ENCODE assay signal across 17 cellular contexts in the genomic region with DNA sequence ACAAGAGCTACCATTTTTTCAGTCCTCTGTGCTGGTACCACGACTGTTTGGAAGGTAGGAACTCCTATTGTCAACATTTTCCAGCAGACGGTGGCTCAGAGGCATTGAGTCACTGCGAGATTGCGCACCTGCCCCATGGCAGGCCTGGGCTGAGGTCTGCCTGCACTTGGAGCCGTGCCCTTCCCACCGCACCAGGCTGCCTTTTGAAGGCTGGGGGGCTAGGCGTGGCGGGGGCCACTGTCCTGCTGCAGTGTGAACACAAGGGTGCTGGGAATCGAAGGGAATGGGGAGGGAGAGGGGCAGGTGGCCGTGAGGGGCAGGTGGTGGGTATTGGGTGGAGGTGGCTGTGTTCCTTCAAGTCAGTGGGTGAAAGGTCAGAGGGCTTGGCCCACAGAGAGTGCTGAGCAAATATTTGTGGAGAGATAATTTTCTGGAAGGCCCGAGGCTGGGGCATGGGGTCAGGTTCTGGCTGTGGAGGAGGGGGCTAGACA. TPM values are rescaled to one million over a fixed set of nuclear protein-coding genes. Genes with fewer than 3 reads are reported as not detected.
DNase-seq lines count a peak whose midpoint lies in the region; ATAC-seq, FAIRE-seq and TF ChIP-seq lines count a peak whose summit lies in the region.
"Had no signal": no experiment of that assay in that cellular context is flagged by ENCODE, and none has a peak within 500 bp of the region (broad histone marks: within the 10 kb centered on the region; RNA-seq: fewer than 3 reads in every experiment).

No MANE protein-coding gene starts in this region.

- DNase-seq in A549 (ENCODE audit: low read depth in 1 of 2, low spot score in 1 of 2) = no peak
- DNase-seq in NCI-H146 (lab: John Stamatoyannopoulos, UW) = peak; percentile 79
- no peak for DNase-seq in epithelial cell of prostate (ENCODE audit: low read depth, low spot score)
- DNase-seq in neuronal stem cell (ENCODE audit: low spot score) = no peak
- no peak for DNase-seq in left ventricle myocardium superior
- DNase-seq in 8988T = no peak
- DNase-seq in sciatic nerve (ENCODE audit: low spot score) = no peak
- DNase-seq: activated CD4-positive, alpha-beta T cell treated with anti-CD3 and anti-CD28 coated beads, Interleukin-2, amount 10 ng/mL, durations not matched to agents 24 days and 14 days; activated naive CD4-positive, alpha-beta T cell treated with anti-CD3 and anti-CD28 coated beads, Interleukin-2, amount 10 ng/mL, durations not matched to agents 7 days and 5 days; COR-L47; foreskin melanocyte; GF-D8; NCI-H1048 had no signal

- TF ChIP-seq EP300 in A549 (IDR thresholded peaks at IDR 0.05) = no peak

- H2BK12ac ChIP-seq in neuronal stem cell (ENCODE audit: low read length) = peak overlapping the region; percentile 58

- H3K4ac ChIP-seq in neuronal stem cell (ENCODE audit: low read length) = no peak overlapping the region

- peaks cover 9 to 19% of the 10 kb centered on the region in 2 donors for H3K36me3 ChIP-seq in neuronal stem cell (replicated peaks in 1 of 2; ENCODE audit: control insufficient read depth in 2 of 2, insufficient read depth in 2 of 2, low read length in 2 of 2)

- no peak overlapping the region for H2AFZ ChIP-seq in neuronal stem cell (ENCODE audit: low read length)

- H2BK5ac ChIP-seq in neuronal stem cell (ENCODE audit: low read length) = no peak overlapping the region

- intact Hi-C loops in left ventricle myocardium superior (cut with micrococcal nuclease) (no loop called here), sciatic nerve (cut with DNase I) (no loop called here)

- H3K4me3 ChIP-seq in A549 (no peak overlapping the region), neuronal stem cell (ENCODE audit: low read length in 2 of 2) (no peak overlapping the region)

- no peak overlapping the region for H2BK120ac ChIP-seq in neuronal stem cell (ENCODE audit: low read depth, low read length)

- H3K79me1 ChIP-seq in neuronal stem cell (ENCODE audit: low read depth, low read length) = peaks cover 12% of the 10 kb centered on the region

- H3K4me1 ChIP-seq in A549 (peaks cover 79% of the 10 kb centered on the region), neuronal stem cell (ENCODE audit: control insufficient read depth in 2 of 2, insufficient read depth in 1 of 2, low read depth in 1 of 2, low read length in 2 of 2) (peaks cover 0 to 9% of the 10 kb centered on the region in 2 donors)

- H3K9ac ChIP-seq in neuronal stem cell (ENCODE audit: low read depth, low read length, poor library complexity) = peak overlapping the region; percentile 60

- H2AK5ac ChIP-seq in neuronal stem cell (ENCODE audit: low read depth, low read length) = peak overlapping the region; percentile 46

- TF ChIP-seq CTCF in A549 (IDR thresholded peaks at IDR 0.05) = no peak

- H3K23ac ChIP-seq in neuronal stem cell (ENCODE audit: low read depth, low read length, poor library complexity) = peak overlapping the region; percentile 80

- H3K18ac ChIP-seq in neuronal stem cell (ENCODE audit: low read length) = peak overlapping the region; percentile 63

- no peaks in the 10 kb centered on the region for H3K9me3 ChIP-seq in A549
- peaks cover 0 to 2% of the 10 kb centered on the region in 2 donors for H3K9me3 ChIP-seq in neuronal stem cell (replicated peaks in 1 of 2; ENCODE audit: control insufficient read depth in 2 of 2, insufficient read depth in 1 of 2, low read depth in 1 of 2, low read length in 2 of 2)

- no peak overlapping the region for H4K91ac ChIP-seq in neuronal stem cell (ENCODE audit: low read depth, low read length, poor library complexity)

- no peak for TF ChIP-seq RAD21 in A549 (conservative IDR thresholded peaks at IDR 0.05 in 1 of 2, IDR thresholded peaks at IDR 0.05 in 1 of 2)

- peak overlapping the region; percentile 82 for H3K14ac ChIP-seq in neuronal stem cell (ENCODE audit: low read length)

- no peak for TF ChIP-seq POLR2A in A549 (IDR thresholded peaks at IDR 0.05; ENCODE audit: low read length)

- H3K27ac ChIP-seq in A549 (peak overlapping the region in 1 of 2 experiments; percentile 83; a peak in 3 of 6 replicates), epithelial cell of prostate (peak overlapping the region; percentile 98), neuronal stem cell (replicated peaks; ENCODE audit: low read length) (no peak overlapping the region)

- ATAC-seq in A549 (no peak), left ventricle myocardium superior (no peak), sciatic nerve (no peak), GM21723 (IDR thresholded peaks at IDR 0.05; ENCODE audit: unreplicated experiment) (no peak)
- ATAC-seq: HCT116, SK-N-SH treated with all-trans-retinoic acid at 6 μM for 48 hours had no signal

- CTCF ChIA-PET in A549 (lab: Yijun Ruan, JAX) = interaction anchor here (15.3 kb wide), 1 partner anchor 19 kb away, joined by 237 read pairs; no protein-coding TSS in a partner anchor

- no peaks in the 10 kb centered on the region for H3K27me3 ChIP-seq in neuronal stem cell (ENCODE audit: control insufficient read depth in 3 of 3, insufficient read depth in 3 of 3, low read depth in 1 of 3, low read length in 3 of 3)

- peak overlapping the region; percentile 59 for H4K8ac ChIP-seq in neuronal stem cell (ENCODE audit: low read depth, low read length)

- 63% methylated on average over 11 of the region's 11 CpGs for WGBS in A549 (ENCODE audit: missing lambda C conversion rate)
- no CpG with 5 or more reads among the region's 11 CpGs for WGBS in neuronal stem cell (ENCODE audit: extremely low coverage in 2 of 2, insufficient read length in 2 of 2, insufficient replicate concordance in 1 of 2), 2 donors

- H3K4me2 ChIP-seq in A549 (peak overlapping the region; percentile 38), neuronal stem cell (ENCODE audit: insufficient read depth, low read length, poor library complexity, severe bottlenecking) (no peak overlapping the region)

- no peak overlapping the region for H2BK15ac ChIP-seq in neuronal stem cell (ENCODE audit: low read length)

- FAIRE-seq in A549 (lab: Jason Lieb, UNC) = no peak

- POLR2A ChIA-PET in A549 (lab: Yijun Ruan, JAX) = no interaction called here

TF ChIP-seq in A549, 52 proteins besides CTCF, POLR2A, EP300 and RAD21:
- TF ChIP-seq GATA3 (IDR thresholded peaks at IDR 0.05; ENCODE audit: borderline replicate concordance) (no peak), MAZ (IDR thresholded peaks at IDR 0.05; ENCODE audit: borderline replicate concordance, low read depth, low read length) (no peak), JUNB (IDR thresholded peaks at IDR 0.05) (no peak), RCOR1 (IDR thresholded peaks at IDR 0.05; ENCODE audit: low read depth, low read length) (no peak), TP53 (CRISPR knock-in tag; IDR thresholded peaks at IDR 0.05) (no peak)

RNA-seq across cellular contexts. Expression of a gene that starts 16.3 kb away (rescaled TPM):
- polyA plus RNA-seq in A549 (2011; rRNA removed) (8.4 and 10.7 TPM in 2 replicates), A549 (2017; fragmentation: RNase III; extraction: RNeasy Plus Mini Kit Qiagen cat#74134 plus additional on column Dnase treatment) (8.1 to 11.6 TPM (median 11.2 TPM) in 3 replicates)
- polyA plus RNA-seq in A549 (2012; cell fraction: cytosol; rRNA removed) = 5.3 and 7.3 TPM in 2 replicates
- polyA plus RNA-seq in A549 (2012; cell fraction: nucleus; rRNA removed) = 9.0 and 10.2 TPM in 2 replicates
- 19.7 and 21.2 TPM in 2 replicates for polyA minus RNA-seq in A549 (2011; rRNA and poly(A)+ RNA removed)
- polyA plus RNA-seq in neuronal stem cell (2013, experiment 1 of 2) = 9.8 TPM
- polyA plus RNA-seq in neuronal stem cell (2013, experiment 2 of 2) = 10.7 TPM
- total RNA-seq in left ventricle myocardium superior (12.0 TPM), sciatic nerve (33.2 TPM)

RNA-seq across cellular contexts. Expression of a gene that starts 24.0 kb away (rescaled TPM):
- polyA plus RNA-seq in A549 (2011; rRNA removed) (80.6 and 94.7 TPM in 2 replicates), A549 (2017; fragmentation: RNase III; extraction: RNeasy Plus Mini Kit Qiagen cat#74134 plus additional on column Dnase treatment) (87.1 to 90.0 TPM (median 88.6 TPM) in 3 replicates)
- 152 and 188 TPM in 2 replicates for polyA plus RNA-seq in A549 (2012; cell fraction: cytosol; rRNA removed)
- 182 and 230 TPM in 2 replicates for polyA plus RNA-seq in A549 (2012; cell fraction: nucleus; rRNA removed)
- polyA minus RNA-seq in A549 (2011; rRNA and poly(A)+ RNA removed) = 24.8 and 25.0 TPM in 2 replicates
- 51.8 TPM for polyA plus RNA-seq in neuronal stem cell (2013, experiment 1 of 2)
- polyA plus RNA-seq in neuronal stem cell (2013, experiment 2 of 2) = 51.5 TPM
- total RNA-seq in left ventricle myocardium superior (45.3 TPM), sciatic nerve (47.2 TPM)

RNA-seq across cellular contexts. Expression of a gene that starts 38.5 kb away (rescaled TPM):
- 33.6 and 38.5 TPM in 2 replicates for polyA plus RNA-seq in A549 (2011; rRNA removed)
- polyA plus RNA-seq in A549 (2012; cell fraction: cytosol; rRNA removed) = 21.7 and 25.1 TPM in 2 replicates
- polyA plus RNA-seq in A549 (2012; cell fraction: nucleus; rRNA removed) = 11.1 and 16.7 TPM in 2 replicates
- polyA plus RNA-seq in A549 (2017; fragmentation: RNase III; extraction: RNeasy Plus Mini Kit Qiagen cat#74134 plus additional on column Dnase treatment) = 29.2 to 30.1 TPM (median 30.1 TPM) in 3 replicates
- 16.4 and 18.2 TPM in 2 replicates for polyA minus RNA-seq in A549 (2011; rRNA and poly(A)+ RNA removed)
- 15.5 TPM for polyA plus RNA-seq in neuronal stem cell (2013, experiment 1 of 2)
- 14.9 TPM for polyA plus RNA-seq in neuronal stem cell (2013, experiment 2 of 2)
- total RNA-seq in left ventricle myocardium superior = 18.1 TPM
- 23.7 TPM for total RNA-seq in sciatic nerve

RNA-seq across cellular contexts. Expression of a gene that starts 48.7 kb away (rescaled TPM):
- polyA plus RNA-seq in A549 (2011; rRNA removed) (0.01 TPM in 2 replicates), A549 (2017; fragmentation: RNase III; extraction: RNeasy Plus Mini Kit Qiagen cat#74134 plus additional on column Dnase treatment) (0.01 to 0.06 TPM (median 0.04 TPM) in 3 replicates)
- polyA plus RNA-seq in A549 (2012; cell fraction: cytosol; rRNA removed) = 0.01 and 0.03 TPM in 2 replicates
- polyA plus RNA-seq in A549 (2012; cell fraction: nucleus; rRNA removed) = 0.05 and 0.12 TPM in 2 replicates
- not detected in 2 replicates for polyA minus RNA-seq in A549 (2011; rRNA and poly(A)+ RNA removed)
- polyA plus RNA-seq in neuronal stem cell (2013, experiment 1 of 2) = 0.11 TPM
- polyA plus RNA-seq in neuronal stem cell (2013, experiment 2 of 2) = 0.10 TPM
- total RNA-seq in left ventricle myocardium superior (5.2 TPM), sciatic nerve (57.5 TPM)
- total RNA-seq: activated CD4-positive, alpha-beta T cell treated with anti-CD3 and anti-CD28 coated beads, Interleukin-2, amount 10 ng/mL, durations not matched to agents 24 days and 14 days; OCI-LY7 had no signal
